ENCODE assay signal across 1 cellular context in the genomic region with DNA sequence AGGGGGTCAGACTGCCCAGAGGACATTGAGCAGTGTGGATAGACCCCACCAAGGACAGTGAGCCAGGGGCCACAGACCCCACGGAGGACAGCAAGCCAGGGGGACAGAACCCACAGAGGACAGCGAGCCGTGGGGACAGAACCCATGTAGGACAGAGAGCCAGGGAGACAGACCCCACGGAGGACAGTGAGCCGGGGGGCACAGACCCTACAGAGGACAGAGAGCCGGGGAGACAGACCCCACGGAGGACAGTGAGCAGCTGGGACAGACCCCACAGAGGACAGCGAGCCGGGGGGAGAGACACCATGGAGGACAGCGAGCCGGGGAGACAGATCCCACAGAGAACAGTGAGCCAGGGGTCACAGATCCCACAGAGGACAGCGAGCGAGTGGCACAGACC.
TF ChIP-seq lines count a peak whose summit lies in the region.

No MANE protein-coding gene starts in this region.

TF ChIP-seq in K562, 482 proteins besides CTCF, POLR2A, EP300 and RAD21 (continued from another document):
- TF ChIP-seq FOXK2 (conservative IDR thresholded peaks at IDR 0.05 in 1 of 2, IDR thresholded peaks at IDR 0.05 in 1 of 2; ENCODE audit: low read depth in 2 of 2) (no peak), ZNF324 (CRISPR knock-in tag; IDR thresholded peaks at IDR 0.05) (no peak), MECOM (CRISPR knock-in tag; IDR thresholded peaks at IDR 0.05) (no peak), POLR2G (IDR thresholded peaks at IDR 0.05; ENCODE audit: low read depth, low read length) (peak; percentile 7; the same call in 1 of the 2 replicates), MTA3 (IDR thresholded peaks at IDR 0.05; ENCODE audit: borderline replicate concordance) (no peak)
- TF ChIP-seq, protein P1, sequence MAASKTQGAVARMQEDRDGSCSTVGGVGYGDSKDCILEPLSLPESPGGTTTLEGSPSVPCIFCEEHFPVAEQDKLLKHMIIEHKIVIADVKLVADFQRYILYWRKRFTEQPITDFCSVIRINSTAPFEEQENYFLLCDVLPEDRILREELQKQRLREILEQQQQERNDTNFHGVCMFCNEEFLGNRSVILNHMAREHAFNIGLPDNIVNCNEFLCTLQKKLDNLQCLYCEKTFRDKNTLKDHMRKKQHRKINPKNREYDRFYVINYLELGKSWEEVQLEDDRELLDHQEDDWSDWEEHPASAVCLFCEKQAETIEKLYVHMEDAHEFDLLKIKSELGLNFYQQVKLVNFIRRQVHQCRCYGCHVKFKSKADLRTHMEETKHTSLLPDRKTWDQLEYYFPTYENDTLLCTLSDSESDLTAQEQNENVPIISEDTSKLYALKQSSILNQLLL (CRISPR knock-in tag; IDR thresholded peaks at IDR 0.05; ENCODE audit: borderline replicate concordance), result no peak
